In genomic region chr19:36139473-36140288, GRCh38 we compare ENCODE assay signal across 8 cellular contexts. TPM values are rescaled to one million over a fixed set of nuclear protein-coding genes. Genes with fewer than 3 reads are reported as not detected.
DNase-seq lines count a peak whose midpoint lies in the region; ATAC-seq and TF ChIP-seq lines count a peak whose summit lies in the region.

CAPNS1 (plus strand) TSS chr19:36140066; CDS start chr19:36141012, 946 bp downstream.

- peak within 1 kb of the TSS; percentile 97 for H3K9ac ChIP-seq in SK-N-SH

- TF ChIP-seq POLR2A in ovary (IDR thresholded peaks at IDR 0.05) (peak; percentile 97), thyroid gland (IDR thresholded peaks at IDR 0.05) (peak; percentile 84 to 93)

- TF ChIP-seq CTCF in GM10248 (IDR thresholded peaks at IDR 0.05; ENCODE audit: control extremely low read depth, extremely low read depth, low read depth, missing control alignments) (no peak), SK-N-SH (IDR thresholded peaks at IDR 0.05) (peak; percentile 6; the same call in 1 of the 2 replicates), ovary (IDR thresholded peaks at IDR 0.05) (peak in 1 of 3 donors; percentile 39), thyroid gland (IDR thresholded peaks at IDR 0.05) (peak in 4 of 6 experiments; percentile 5 to 35 (median 20))

- no peaks in the 10 kb centered on the region for H3K27me3 ChIP-seq in SK-N-SH (ENCODE audit: insufficient read depth)
- no peaks in the 10 kb centered on the region for H3K27me3 ChIP-seq in ovary
- no peaks in the 10 kb centered on the region for H3K27me3 ChIP-seq in thyroid gland

- H4K20me1 ChIP-seq in SK-N-SH (ENCODE audit: insufficient read depth) = peaks cover 23% of the 10 kb centered on the region

- peak within 1 kb of the TSS; percentile 87 for H3K4me3 Mint-ChIP-seq in activated naive CD4-positive, alpha-beta T cell treated with anti-CD3 and anti-CD28 coated beads, Interleukin-2, amount 50 U/mL, for 24 hours

- no peaks in the 10 kb centered on the region for H3K27me3 Mint-ChIP-seq in activated naive CD4-positive, alpha-beta T cell treated with anti-CD3 and anti-CD28 coated beads, Interleukin-2, amount 50 U/mL, for 24 hours

- H3K4me1 ChIP-seq in SK-N-SH (ENCODE audit: control insufficient read depth in 1 of 2, insufficient read depth in 2 of 2, low read depth in 1 of 2, low read length in 1 of 2) (peaks cover 14% of the 10 kb centered on the region in 2 experiments; a peak in 3 of 4 replicates), ovary (ENCODE audit: insufficient read depth) (peaks cover 6% of the 10 kb centered on the region), thyroid gland (peaks cover 5 to 26% of the 10 kb centered on the region in 2 donors)

- H3F3A ChIP-seq in SK-N-SH (replicated peaks; ENCODE audit: insufficient read depth) = peaks cover 19% of the 10 kb centered on the region

- peak within 1 kb of the TSS; percentile 95 for H3K27ac Mint-ChIP-seq in activated naive CD4-positive, alpha-beta T cell treated with anti-CD3 and anti-CD28 coated beads, Interleukin-2, amount 50 U/mL, for 24 hours

- TF ChIP-seq RAD21 in SK-N-SH (IDR thresholded peaks at IDR 0.05; ENCODE audit: low read length) = no peak

- no peaks in the 10 kb centered on the region for H3K9me3 ChIP-seq in SK-N-SH
- no peaks in the 10 kb centered on the region for H3K9me3 ChIP-seq in ovary
- H3K9me3 ChIP-seq in thyroid gland = no peaks in the 10 kb centered on the region

- H3K36me3 Mint-ChIP-seq in activated naive CD4-positive, alpha-beta T cell treated with anti-CD3 and anti-CD28 coated beads, Interleukin-2, amount 50 U/mL, for 24 hours = peaks cover 8% of the 10 kb centered on the region

- no peaks in the 10 kb centered on the region for H3K9me3 Mint-ChIP-seq in activated naive CD4-positive, alpha-beta T cell treated with anti-CD3 and anti-CD28 coated beads, Interleukin-2, amount 50 U/mL, for 24 hours

- peaks cover 16 to 25% of the 10 kb centered on the region in 2 experiments for H3K36me3 ChIP-seq in SK-N-SH (replicated peaks in 1 of 2; ENCODE audit: control insufficient read depth in 1 of 2, insufficient read depth in 2 of 2, low read length in 1 of 2)
- no peaks in the 10 kb centered on the region for H3K36me3 ChIP-seq in ovary
- H3K36me3 ChIP-seq in thyroid gland = peaks cover 15 to 23% of the 10 kb centered on the region in 2 donors

- POLR2A ChIA-PET in GM10248 (lab: Yijun Ruan, JAX) (interaction anchor here (0.5 kb wide), 2 partner anchors 8 to 64 kb away, joined by 4 to 5 read pairs; no protein-coding TSS in a partner anchor), SK-N-SH (lab: Yijun Ruan, JAX) (interaction anchor here (1.2 to 1.5 kb wide), 3 partner anchors 12 to 24 kb away, joined by 3 to 5 read pairs (median 3); partner anchors contain the start of gene TBCB)

- H3K4me3 ChIP-seq in SK-N-SH (ENCODE audit: low read depth in 2 of 2, low read length in 1 of 2) (peak within 1 kb of the TSS; percentile 80 to 90), ovary (peak within 1 kb of the TSS; percentile 94), thyroid gland (replicated peaks in 1 of 3) (peak within 1 kb of the TSS; percentile 16 to 85 (median 68))

- peaks cover 17% of the 10 kb centered on the region for H3K4me1 Mint-ChIP-seq in activated naive CD4-positive, alpha-beta T cell treated with anti-CD3 and anti-CD28 coated beads, Interleukin-2, amount 50 U/mL, for 24 hours

- intact Hi-C loops in ovary (cut with DNase I) (no loop called here), thyroid gland (cut with DNase I) (no loop called here)

- peak; percentile 74 for ATAC-seq in HG02571 (IDR thresholded peaks at IDR 0.05; ENCODE audit: unreplicated experiment)

- DNase-seq in GM10248 (ENCODE audit: extremely low spot score) (peak; percentile 98), NCI-H1048 (lab: John Stamatoyannopoulos, UW) (peak; percentile 78), SK-N-SH (peak; percentile 98), glomerular visceral epithelial cell (ENCODE audit: extremely low spot score) (peak; percentile 98), ovary (peak; percentile 98 to 99 (median 98)), thyroid gland (peak; percentile 98)

- WGBS in SK-N-SH (ENCODE audit: low lambda C conversion rate) = 2% methylated on average over 27 of the region's 74 CpGs
- WGBS in ovary, 3 donors = 0 to 1% (median 0%) methylated on average over 45 to 74 of the region's 74 CpGs
- WGBS in thyroid gland, 2 donors = 1 to 2% methylated on average over 24 to 33 of the region's 74 CpGs

- peak in 1 of 2 experiments; percentile 11; a peak in 1 of 4 replicates for TF ChIP-seq EP300 in SK-N-SH (IDR thresholded peaks at IDR 0.05; ENCODE audit: borderline replicate concordance in 1 of 2, low read depth in 1 of 2, low read length in 1 of 2)
- no peak for TF ChIP-seq EP300 in ovary (IDR thresholded peaks at IDR 0.05)

- CTCF ChIA-PET in GM10248 (lab: Yijun Ruan, JAX) (interaction anchor here (0.8 to 5.5 kb wide), 3 partner anchors 9 to 13 kb away, joined by 3 to 47 read pairs (median 3); no protein-coding TSS in a partner anchor), SK-N-SH (lab: Yijun Ruan, JAX) (interaction anchor here (1.6 kb wide), 1 partner anchor 12 kb away, joined by 6 read pairs; no protein-coding TSS in a partner anchor)

- peak within 1 kb of the TSS; percentile 61 for H2AFZ ChIP-seq in SK-N-SH (ENCODE audit: low read depth)

- H3K4me2 ChIP-seq in SK-N-SH = peak within 1 kb of the TSS; percentile 89

- H3K27ac ChIP-seq in SK-N-SH (ENCODE audit: low read depth in 2 of 2, low read length in 1 of 2) (peak within 1 kb of the TSS; percentile 87 to 93), ovary (peak within 1 kb of the TSS; percentile 89 to 96), thyroid gland (peak within 1 kb of the TSS; percentile 91 to 97 (median 96))

- no peaks in the 10 kb centered on the region for H3K9me2 ChIP-seq in SK-N-SH

- peaks cover 33% of the 10 kb centered on the region for H3K79me2 ChIP-seq in SK-N-SH (ENCODE audit: insufficient read depth)

TF ChIP-seq in SK-N-SH, 30 proteins besides CTCF, POLR2A, EP300 and RAD21 (continues in another document):
- TF ChIP-seq EZH2phosphoT487 (IDR thresholded peaks at IDR 0.05; ENCODE audit: borderline replicate concordance, low read depth) (no peak), FOSL2 (IDR thresholded peaks at IDR 0.05; ENCODE audit: borderline replicate concordance, low read depth) (peak; percentile 76; the same call in 1 of the 2 replicates), REST (IDR thresholded peaks at IDR 0.05; ENCODE audit: low read depth, low read length) (0 out of 2 replicates have a peak, but pooled peaks have one; percentile 30), NFIC (IDR thresholded peaks at IDR 0.05; ENCODE audit: borderline replicate concordance) (no peak), GABPA (IDR thresholded peaks at IDR 0.05; ENCODE audit: low read depth) (0 out of 2 replicates have a peak, but pooled peaks have one; percentile 18), SMC3 (IDR thresholded peaks at IDR 0.05; ENCODE audit: low read depth, low read length) (no peak), IRF3 (IDR thresholded peaks at IDR 0.05; ENCODE audit: low read depth, low read length) (no peak)
- TF ChIP-seq, protein P1, sequence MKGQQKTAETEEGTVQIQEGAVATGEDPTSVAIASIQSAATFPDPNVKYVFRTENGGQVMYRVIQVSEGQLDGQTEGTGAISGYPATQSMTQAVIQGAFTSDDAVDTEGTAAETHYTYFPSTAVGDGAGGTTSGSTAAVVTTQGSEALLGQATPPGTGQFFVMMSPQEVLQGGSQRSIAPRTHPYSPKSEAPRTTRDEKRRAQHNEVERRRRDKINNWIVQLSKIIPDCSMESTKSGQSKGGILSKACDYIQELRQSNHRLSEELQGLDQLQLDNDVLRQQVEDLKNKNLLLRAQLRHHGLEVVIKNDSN (IDR thresholded peaks at IDR 0.05; ENCODE audit: borderline replicate concordance, low read depth) = no peak

RNA-seq across cellular contexts. Expression of gene CAPNS1, which starts in this region (rescaled TPM):
- 999 and 1,027 TPM in 2 replicates for polyA plus RNA-seq in SK-N-SH (2012; rRNA removed)
- 704 and 867 TPM in 2 replicates for polyA plus RNA-seq in SK-N-SH (2012; cell fraction: cytosol; rRNA removed)
- polyA plus RNA-seq in SK-N-SH (2012; cell fraction: nucleus; rRNA removed) = 330 and 555 TPM in 2 replicates
- total RNA-seq in ovary = 100 to 1,000 TPM in 6 of 7 donors, 10 to 100 TPM in 1; 69.4 to 571 (median 488) TPM
- polyA plus RNA-seq in ovary = 100 to 1,000 TPM; 424 to 783 TPM
- total RNA-seq in thyroid gland = 100 to 1,000 TPM; 153 to 179 (median 166) TPM

Comparison
In these comparisons a context has a peak if more than half of its experiments do, and no peak if none do; other contexts are left out.
1. Peak in every context shown above with its lines: DNase-seq, ATAC-seq, H3K4me3 ChIP-seq and H3K27ac ChIP-seq.